Comparison of ENCODE assay signal across 12 cellular contexts in the genomic region with DNA sequence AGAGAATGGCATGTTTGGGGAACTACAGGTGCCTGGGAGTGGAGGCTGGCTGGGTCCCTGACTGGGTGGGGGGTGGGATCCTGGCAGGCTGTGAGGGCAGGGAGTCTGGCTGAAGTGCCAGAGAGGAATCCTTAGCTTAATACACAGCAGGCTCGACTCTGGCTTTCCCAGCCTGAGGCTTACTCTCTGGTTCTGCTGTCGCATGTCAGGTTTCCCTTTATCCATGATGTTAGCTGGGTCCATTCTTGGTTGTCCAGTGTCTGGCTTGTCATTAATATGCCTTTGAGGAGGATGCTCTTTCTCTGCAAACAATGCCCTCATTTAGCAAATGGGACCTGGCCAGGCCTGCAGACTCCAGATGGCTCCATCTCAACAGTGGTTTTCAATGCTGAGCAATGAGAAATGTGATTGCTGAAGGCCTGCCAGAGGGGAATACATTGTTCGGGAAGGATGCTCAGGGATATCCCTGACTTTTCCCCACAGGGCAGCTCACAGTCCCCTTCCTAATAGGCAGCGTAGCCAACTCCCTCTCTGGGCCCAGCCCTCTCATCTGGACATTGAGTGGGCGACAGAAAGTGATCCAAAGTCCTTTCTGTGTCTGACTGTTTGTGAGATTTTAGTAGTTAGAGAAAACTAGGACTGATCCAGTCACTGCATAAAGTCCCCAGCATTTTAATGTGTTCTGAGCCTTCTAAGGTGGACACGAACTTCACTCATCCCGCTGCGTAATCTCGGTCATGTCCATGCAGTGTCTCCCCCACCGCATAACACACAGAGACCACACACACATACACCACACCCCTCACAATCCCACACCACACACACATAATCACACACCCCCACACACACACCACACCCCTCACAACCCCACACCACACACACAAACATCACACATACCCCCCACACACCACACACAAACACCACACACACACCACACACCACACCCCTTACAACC.
DNase-seq lines count a peak whose midpoint lies in the region; ATAC-seq and TF ChIP-seq lines count a peak whose summit lies in the region.
"Had no signal": no experiment of that assay in that cellular context is flagged by ENCODE, and none has a peak within 500 bp of the region (broad histone marks: within the 10 kb centered on the region; RNA-seq: fewer than 3 reads in every experiment).

No MANE protein-coding gene starts in this region.

- H3K4me3 ChIP-seq in RWPE2 (ENCODE audit: severe bottlenecking) = no peak overlapping the region
- H3K4me3 ChIP-seq in GM23338 = no peak overlapping the region

- no peaks in the 10 kb centered on the region for H4K20me1 ChIP-seq in GM23338 (replicated peaks; ENCODE audit: insufficient read depth)

- H3K9me3 Mint-ChIP-seq in glutamatergic neuron (ENCODE audit: unreplicated experiment) (peaks cover 6% of the 10 kb centered on the region), GM23338 (no peaks in the 10 kb centered on the region)
- H3K9me3 Mint-ChIP-seq: activated naive CD4-positive, alpha-beta T cell treated with anti-CD3 and anti-CD28 coated beads, Interleukin-2, amount 50 U/mL, for 24 hours had no signal

- H3K27me3 ChIP-seq in RWPE2 (ENCODE audit: insufficient read depth, poor library complexity, severe bottlenecking) = no peaks in the 10 kb centered on the region
- no peaks in the 10 kb centered on the region for H3K27me3 ChIP-seq in GM23338 (ENCODE audit: insufficient read depth)

- no peaks in the 10 kb centered on the region for H3K9me2 ChIP-seq in GM23338 (ENCODE audit: insufficient read depth)

- H3K36me3 Mint-ChIP-seq in glutamatergic neuron (ENCODE audit: unreplicated experiment) (no peaks in the 10 kb centered on the region), GM23338 (ENCODE audit: low read depth) (no peaks in the 10 kb centered on the region)
- H3K36me3 Mint-ChIP-seq: activated naive CD4-positive, alpha-beta T cell treated with anti-CD3 and anti-CD28 coated beads, Interleukin-2, amount 50 U/mL, for 24 hours had no signal

- H3K4me2 ChIP-seq in GM23338 = no peak overlapping the region
- H3K4me2 ChIP-seq: KMS-11 had no signal

- intact Hi-C loops in posterior cingulate gyrus (cut with DNase I) = no loop called here

- no peak for TF ChIP-seq CTCF in RWPE2 (IDR thresholded peaks at IDR 0.05; ENCODE audit: poor library complexity, severe bottlenecking)
- TF ChIP-seq CTCF in glutamatergic neuron (IDR thresholded peaks at IDR 0.05; ENCODE audit: partially characterized antibody, unreplicated experiment) = no peak
- no peak for TF ChIP-seq CTCF in GM23338 (conservative IDR thresholded peaks at IDR 0.05; ENCODE audit: low read depth in 2 of 2)

- H3K4me1 ChIP-seq in RWPE2 (ENCODE audit: insufficient read depth, poor library complexity, severe bottlenecking) = no peaks in the 10 kb centered on the region
- H3K4me1 ChIP-seq in GM23338 (ENCODE audit: insufficient read depth) = peaks cover 5% of the 10 kb centered on the region

- DNase-seq in NCI-H748 (lab: John Stamatoyannopoulos, UW; ENCODE audit: unreplicated experiment) = peak; percentile 36
- DNase-seq in NCI-H748 treated with DMSO at 0.1 percent for 48 hours (lab: John Stamatoyannopoulos, UW) = no peak
- DNase-seq in RWPE2 (ENCODE audit: low spot score) = no peak
- no peak for DNase-seq in glutamatergic neuron
- DNase-seq in posterior cingulate gyrus = peak in 6 of 10 donors; percentile 18 to 90 (median 55)
- DNase-seq in GM23338 (ENCODE audit: low spot score) = no peak
- no peak for DNase-seq in NCI-H1105 treated with DMSO at 0.1 percent for 48 hours (lab: John Stamatoyannopoulos, UW)
- DNase-seq: dermis blood vessel endothelial cell; stimulated activated CD4-positive, alpha-beta T cell treated with anti-CD3 and anti-CD28 coated beads, Interleukin-15, amount 100 ng/mL, for 24 hours had no signal

- H3F3A ChIP-seq in GM23338 (replicated peaks; ENCODE audit: low read depth) = no peaks in the 10 kb centered on the region

- H3K27me3 Mint-ChIP-seq in glutamatergic neuron (ENCODE audit: unreplicated experiment) (peaks cover 11% of the 10 kb centered on the region), GM23338 (ENCODE audit: insufficient read depth, low read depth, poor library complexity) (peaks cover 6% of the 10 kb centered on the region)
- H3K27me3 Mint-ChIP-seq: activated naive CD4-positive, alpha-beta T cell treated with anti-CD3 and anti-CD28 coated beads, Interleukin-2, amount 50 U/mL, for 24 hours had no signal

- no peaks in the 10 kb centered on the region for H3K9me3 ChIP-seq in RWPE2 (ENCODE audit: severe bottlenecking)

- H2AFZ ChIP-seq in GM23338 = no peak overlapping the region

- no peaks in the 10 kb centered on the region for H3K79me2 ChIP-seq in GM23338 (replicated peaks; ENCODE audit: insufficient read depth)

- H3K36me3 ChIP-seq in RWPE2 (ENCODE audit: low read depth) = no peaks in the 10 kb centered on the region
- no peaks in the 10 kb centered on the region for H3K36me3 ChIP-seq in GM23338 (ENCODE audit: insufficient read depth)

- no peak overlapping the region for H3K4me3 Mint-ChIP-seq in glutamatergic neuron (ENCODE audit: unreplicated experiment)
- H3K4me3 Mint-ChIP-seq in GM23338 = no peak overlapping the region
- H3K4me3 Mint-ChIP-seq: activated naive CD4-positive, alpha-beta T cell treated with anti-CD3 and anti-CD28 coated beads, Interleukin-2, amount 50 U/mL, for 24 hours had no signal

- H3K27ac ChIP-seq in RWPE2 (ENCODE audit: poor library complexity, severe bottlenecking) (no peak overlapping the region), GM23338 (ENCODE audit: low read depth) (no peak overlapping the region)
- H3K27ac ChIP-seq: KMS-11 had no signal

- peak overlapping the region; percentile 71 for H3K27ac Mint-ChIP-seq in glutamatergic neuron (ENCODE audit: unreplicated experiment)
- H3K27ac Mint-ChIP-seq in GM23338 = no peak overlapping the region
- H3K27ac Mint-ChIP-seq: activated naive CD4-positive, alpha-beta T cell treated with anti-CD3 and anti-CD28 coated beads, Interleukin-2, amount 50 U/mL, for 24 hours had no signal

- H3K4me1 Mint-ChIP-seq in glutamatergic neuron (ENCODE audit: low read depth, unreplicated experiment) (peaks cover 16% of the 10 kb centered on the region), GM23338 (peaks cover 16% of the 10 kb centered on the region)
- H3K4me1 Mint-ChIP-seq: activated naive CD4-positive, alpha-beta T cell treated with anti-CD3 and anti-CD28 coated beads, Interleukin-2, amount 50 U/mL, for 24 hours had no signal

- ATAC-seq in RWPE2 (ENCODE audit: low read depth) = peak; percentile 55
- no peak for ATAC-seq in HG03457 (IDR thresholded peaks at IDR 0.05; ENCODE audit: unreplicated experiment)
- ATAC-seq in GM23338 = no peak

TF ChIP-seq in GM23338, 12 proteins besides CTCF, POLR2A, EP300 and RAD21:
- TF ChIP-seq, protein P1, sequence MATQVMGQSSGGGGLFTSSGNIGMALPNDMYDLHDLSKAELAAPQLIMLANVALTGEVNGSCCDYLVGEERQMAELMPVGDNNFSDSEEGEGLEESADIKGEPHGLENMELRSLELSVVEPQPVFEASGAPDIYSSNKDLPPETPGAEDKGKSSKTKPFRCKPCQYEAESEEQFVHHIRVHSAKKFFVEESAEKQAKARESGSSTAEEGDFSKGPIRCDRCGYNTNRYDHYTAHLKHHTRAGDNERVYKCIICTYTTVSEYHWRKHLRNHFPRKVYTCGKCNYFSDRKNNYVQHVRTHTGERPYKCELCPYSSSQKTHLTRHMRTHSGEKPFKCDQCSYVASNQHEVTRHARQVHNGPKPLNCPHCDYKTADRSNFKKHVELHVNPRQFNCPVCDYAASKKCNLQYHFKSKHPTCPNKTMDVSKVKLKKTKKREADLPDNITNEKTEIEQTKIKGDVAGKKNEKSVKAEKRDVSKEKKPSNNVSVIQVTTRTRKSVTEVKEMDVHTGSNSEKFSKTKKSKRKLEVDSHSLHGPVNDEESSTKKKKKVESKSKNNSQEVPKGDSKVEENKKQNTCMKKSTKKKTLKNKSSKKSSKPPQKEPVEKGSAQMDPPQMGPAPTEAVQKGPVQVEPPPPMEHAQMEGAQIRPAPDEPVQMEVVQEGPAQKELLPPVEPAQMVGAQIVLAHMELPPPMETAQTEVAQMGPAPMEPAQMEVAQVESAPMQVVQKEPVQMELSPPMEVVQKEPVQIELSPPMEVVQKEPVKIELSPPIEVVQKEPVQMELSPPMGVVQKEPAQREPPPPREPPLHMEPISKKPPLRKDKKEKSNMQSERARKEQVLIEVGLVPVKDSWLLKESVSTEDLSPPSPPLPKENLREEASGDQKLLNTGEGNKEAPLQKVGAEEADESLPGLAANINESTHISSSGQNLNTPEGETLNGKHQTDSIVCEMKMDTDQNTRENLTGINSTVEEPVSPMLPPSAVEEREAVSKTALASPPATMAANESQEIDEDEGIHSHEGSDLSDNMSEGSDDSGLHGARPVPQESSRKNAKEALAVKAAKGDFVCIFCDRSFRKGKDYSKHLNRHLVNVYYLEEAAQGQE (IDR thresholded peaks at IDR 0.05; ENCODE audit: unreplicated experiment) = no peak
- TF ChIP-seq CREB1 (CRISPR knock-in tag; IDR thresholded peaks at IDR 0.05; ENCODE audit: low read depth) = no peak
- TF ChIP-seq ZNF331 (CRISPR knock-in tag; IDR thresholded peaks at IDR 0.05; ENCODE audit: low read depth) = no peak
- TF ChIP-seq, protein P2, sequence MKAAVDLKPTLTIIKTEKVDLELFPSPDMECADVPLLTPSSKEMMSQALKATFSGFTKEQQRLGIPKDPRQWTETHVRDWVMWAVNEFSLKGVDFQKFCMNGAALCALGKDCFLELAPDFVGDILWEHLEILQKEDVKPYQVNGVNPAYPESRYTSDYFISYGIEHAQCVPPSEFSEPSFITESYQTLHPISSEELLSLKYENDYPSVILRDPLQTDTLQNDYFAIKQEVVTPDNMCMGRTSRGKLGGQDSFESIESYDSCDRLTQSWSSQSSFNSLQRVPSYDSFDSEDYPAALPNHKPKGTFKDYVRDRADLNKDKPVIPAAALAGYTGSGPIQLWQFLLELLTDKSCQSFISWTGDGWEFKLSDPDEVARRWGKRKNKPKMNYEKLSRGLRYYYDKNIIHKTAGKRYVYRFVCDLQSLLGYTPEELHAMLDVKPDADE (IDR thresholded peaks at IDR 0.05) = no peak
- TF ChIP-seq EZH2 (IDR thresholded peaks at IDR 0.05; ENCODE audit: low read depth, unreplicated experiment) = no peak
- no peak for TF ChIP-seq NANOG (IDR thresholded peaks at IDR 0.05; ENCODE audit: borderline replicate concordance)
- TF ChIP-seq POLR2AphosphoS5 (IDR thresholded peaks at IDR 0.05; ENCODE audit: low read depth) = no peak
- no peak for TF ChIP-seq STAT1 (IDR thresholded peaks at IDR 0.05; ENCODE audit: unreplicated experiment)
- TF ChIP-seq ZNF114 (CRISPR knock-in tag; IDR thresholded peaks at IDR 0.05) = no peak
- TF ChIP-seq JUNB (IDR thresholded peaks at IDR 0.05; ENCODE audit: unreplicated experiment) = no peak

Comparison
In these comparisons a context has a peak if more than half of its experiments do, and no peak if none do; other contexts are left out.
1. DNase-seq: peak in NCI-H748 (single experiment) and posterior cingulate gyrus (6 of 10); none in NCI-H748 treated with DMSO at 0.1 percent for 48 hours (single experiment), RWPE2 (single experiment), glutamatergic neuron (single experiment), GM23338 (single experiment) and NCI-H1105 treated with DMSO at 0.1 percent for 48 hours (single experiment).